In genomic region chr17:56108811-56109284, GRCh38 we compare ENCODE assay signal across 16 cellular contexts. TPM values are rescaled to one million over a fixed set of nuclear protein-coding genes. Genes with fewer than 3 reads are reported as not detected.
A peak's percentile ranks its signal among the peaks of the same experiment; 100 is the strongest.
DNase-seq lines count a peak whose midpoint lies in the region; ATAC-seq and TF ChIP-seq lines count a peak whose summit lies in the region.
"Had no signal": no experiment of that assay in that cellular context is flagged by ENCODE, and none has a peak within 500 bp of the region (broad histone marks: within the 10 kb centered on the region; RNA-seq: fewer than 3 reads in every experiment).

No MANE protein-coding gene starts in this region.

- no peaks in the 10 kb centered on the region for H3K27me3 Mint-ChIP-seq in Calu3 (ENCODE audit: unreplicated experiment)

- H3K36me3 Mint-ChIP-seq in Calu3 (ENCODE audit: insufficient read depth, unreplicated experiment), result peaks cover 14% of the 10 kb centered on the region
- H3K36me3 Mint-ChIP-seq: T-cell had no signal

- H3K4me1 Mint-ChIP-seq in Calu3 (ENCODE audit: low read depth, unreplicated experiment), result peaks cover 66% of the 10 kb centered on the region
- H3K4me1 Mint-ChIP-seq: activated CD4-positive, alpha-beta T cell treated with anti-CD3 and anti-CD28 coated beads, Interleukin-2, amount 10 ng/mL, durations not matched to agents 24 days and 14 days; T-cell had no signal

- DNase-seq in Calu3 (peak; percentile 5), kidney tubule cell (ENCODE audit: low spot score) (peak; percentile 89), right cardiac atrium (no peak), occipital lobe (lab: John Stamatoyannopoulos, UW) (no peak)
- DNase-seq in activated CD4-positive, alpha-beta T cell treated with anti-CD3 and anti-CD28 coated beads, Interleukin-2, amount 50 U/mL, for 1 hour, result no peak
- DNase-seq: activated CD4-positive, alpha-beta T cell treated with anti-CD3 and anti-CD28 coated beads, Interleukin-2, amount 10 ng/mL, durations not matched to agents 24 days and 14 days; activated effector memory CD4-positive, alpha-beta T cell treated with Interleukin-2 at 50 U/mL for 16 hours; EL; OCI-M1; stimulated activated CD4-positive, alpha-beta T cell treated with anti-CD3 and anti-CD28 coated beads, Interleukin-1b, Interleukin-23, amount 100 ng/mL, for 48 hours; T-cell had no signal

- BruUV-seq in Calu3 (replicated peaks; lab: Mats Ljungman, UMichigan), result no TSS peak

- intact Hi-C loops in Calu3 (cut with micrococcal nuclease; ENCODE audit: unreplicated experiment), result no loop called here
- intact Hi-C loops in right cardiac atrium (cut with DNase I), result no loop called here

- H3K9me3 ChIP-seq in right cardiac atrium (ENCODE audit: control insufficient read depth, low read length), result no peaks in the 10 kb centered on the region

- no peak overlapping the region for H3K4me3 Mint-ChIP-seq in Calu3 (ENCODE audit: low read depth, unreplicated experiment)
- H3K4me3 Mint-ChIP-seq: activated CD4-positive, alpha-beta T cell treated with anti-CD3 and anti-CD28 coated beads, Interleukin-2, amount 10 ng/mL, durations not matched to agents 24 days and 14 days; endodermal cell; T-cell had no signal

- no peak overlapping the region for H3K4me3 ChIP-seq in right cardiac atrium (ENCODE audit: low read length)

- no peaks in the 10 kb centered on the region for H3K9me3 Mint-ChIP-seq in Calu3 (ENCODE audit: low read depth, unreplicated experiment)
- H3K9me3 Mint-ChIP-seq: activated CD4-positive, alpha-beta T cell treated with anti-CD3 and anti-CD28 coated beads, Interleukin-2, amount 10 ng/mL, durations not matched to agents 24 days and 14 days; endodermal cell; T-cell had no signal

- 77% methylated on average over 2 of the region's 2 CpGs for WGBS in right cardiac atrium

- H3K27ac ChIP-seq in right cardiac atrium (ENCODE audit: low read length), result no peak overlapping the region
- H3K27ac ChIP-seq: parathyroid adenoma had no signal

- CTCF ChIA-PET in Calu3 (lab: Charles Lee), result interaction anchor here (0.5 to 0.9 kb wide), 2 partner anchors 14 to 1125 kb away, joined by 3 to 4 read pairs; no protein-coding TSS in a partner anchor

- no peak for TF ChIP-seq CTCF in Calu3 (IDR thresholded peaks at IDR 0.05; ENCODE audit: unreplicated experiment)

- ATAC-seq in GM21423 (IDR thresholded peaks at IDR 0.05; ENCODE audit: unreplicated experiment) (peak; percentile 95), HG03354 (IDR thresholded peaks at IDR 0.05; ENCODE audit: poor library complexity, severe bottlenecking, unreplicated experiment) (peak; percentile 86), HG02588 (IDR thresholded peaks at IDR 0.05; ENCODE audit: unreplicated experiment) (no peak), right cardiac atrium (no peak)
- ATAC-seq: T-cell had no signal

- peaks cover 2% of the 10 kb centered on the region for H3K27me3 ChIP-seq in right cardiac atrium (ENCODE audit: control insufficient read depth, insufficient read depth)

- peak overlapping the region; percentile 60 for H3K27ac Mint-ChIP-seq in Calu3 (ENCODE audit: unreplicated experiment)
- H3K27ac Mint-ChIP-seq: activated CD4-positive, alpha-beta T cell treated with anti-CD3 and anti-CD28 coated beads, Interleukin-2, amount 10 ng/mL, durations not matched to agents 24 days and 14 days; endodermal cell; T-cell had no signal

- no peaks in the 10 kb centered on the region for H3K4me1 ChIP-seq in right cardiac atrium (ENCODE audit: control insufficient read depth, insufficient read depth, low read length)
- H3K4me1 ChIP-seq: parathyroid adenoma had no signal

RNA-seq across cellular contexts. Expression of gene ANKFN1, which starts 44.4 kb away (rescaled TPM):
- total RNA-seq in Calu3 (2022), result not detected in 2 replicates
- total RNA-seq in right cardiac atrium, result under 1 TPM in 2 of 4 donors, not detected in 2; 0.11 to 0.15 TPM
- polyA plus RNA-seq in right cardiac atrium, result 0.02 TPM
- 4.4 TPM for total RNA-seq in occipital lobe
- total RNA-seq: activated CD4-positive, alpha-beta T cell treated with anti-CD3 and anti-CD28 coated beads, Interleukin-2, amount 10 ng/mL, durations not matched to agents 24 days and 14 days; endodermal cell; T-cell had no signal

Comparison
In these comparisons a context has a peak if more than half of its experiments do, and no peak if none do; other contexts are left out.
1. DNase-seq: peak in Calu3 (single experiment) and kidney tubule cell (single experiment); none in activated CD4-positive, alpha-beta T cell treated with anti-CD3 and anti-CD28 coated beads, Interleukin-2, amount 50 U/mL, for 1 hour (single experiment), right cardiac atrium (0 of 3) and occipital lobe (single experiment).
2. ATAC-seq: peak in GM21423 (single experiment) and HG03354 (single experiment); none in HG02588 (single experiment) and right cardiac atrium (0 of 2).